23 cellular contexts compared by ENCODE assay signal in genomic region chrX:35625714-35626113, GRCh38.
"Had no signal": no experiment of that assay in that cellular context is flagged by ENCODE, and none has a peak within 500 bp of the region (broad histone marks: within the 10 kb centered on the region; RNA-seq: fewer than 3 reads in every experiment).

No MANE protein-coding gene starts in this region.

- H3K27ac ChIP-seq: brain microvascular endothelial cell, coronary artery, dorsolateral prefrontal cortex, WERI-Rb-1 had no signal

- H3K4me3 ChIP-seq: coronary artery, dorsolateral prefrontal cortex had no signal

- H3K27me3 ChIP-seq: brain microvascular endothelial cell had no signal

- H3K36me3 ChIP-seq: brain microvascular endothelial cell, WERI-Rb-1 had no signal

- DNase-seq: activated B cell treated with CpG ODN at 0.5 μM for 24 hours; activated CD4-positive, alpha-beta T cell treated with anti-CD3 and anti-CD28 coated beads for 48 hours; activated CD4-positive, alpha-beta T cell treated with anti-CD3 and anti-CD28 coated beads, Interleukin-2, amount 50 U/mL, for 1 hour; activated CD4-positive, alpha-beta T cell treated with anti-CD3 and anti-CD28 coated beads, Interleukin-2, amount 50 U/mL, for 48 hours; activated CD8-positive, alpha-beta memory T cell treated with anti-CD3 and anti-CD28 coated beads for 24 hours; activated CD8-positive, alpha-beta T cell treated with anti-CD3 and anti-CD28 coated beads for 36 hours; activated effector memory CD4-positive, alpha-beta T cell treated with Interleukin-2 at 50 U/mL for 16 hours; activated gamma-delta T cell treated with Interleukin-2 at 50 U/mL for 16 hours; activated naive CD4-positive, alpha-beta T cell treated with anti-CD3 and anti-CD28 coated beads, Interleukin-2, amount 50 U/mL, for 16 hours; activated naive CD4-positive, alpha-beta T cell treated with Interleukin-2 at 50 U/mL for 16 hours; activated T-cell treated with anti-CD3 and anti-CD28 coated beads, Interleukin-2, amount 50 U/mL, for 4 hours; amniotic stem cell; anterior cingulate cortex; brain microvascular endothelial cell; dorsolateral prefrontal cortex; effector memory CD4-positive, alpha-beta T cell; endodermal cell; foreskin fibroblast; head of caudate nucleus; T-helper 17 cell; T1000; WERI-Rb-1 had no signal
